ENCODE assay signal across 8 cellular contexts in the genomic region with DNA sequence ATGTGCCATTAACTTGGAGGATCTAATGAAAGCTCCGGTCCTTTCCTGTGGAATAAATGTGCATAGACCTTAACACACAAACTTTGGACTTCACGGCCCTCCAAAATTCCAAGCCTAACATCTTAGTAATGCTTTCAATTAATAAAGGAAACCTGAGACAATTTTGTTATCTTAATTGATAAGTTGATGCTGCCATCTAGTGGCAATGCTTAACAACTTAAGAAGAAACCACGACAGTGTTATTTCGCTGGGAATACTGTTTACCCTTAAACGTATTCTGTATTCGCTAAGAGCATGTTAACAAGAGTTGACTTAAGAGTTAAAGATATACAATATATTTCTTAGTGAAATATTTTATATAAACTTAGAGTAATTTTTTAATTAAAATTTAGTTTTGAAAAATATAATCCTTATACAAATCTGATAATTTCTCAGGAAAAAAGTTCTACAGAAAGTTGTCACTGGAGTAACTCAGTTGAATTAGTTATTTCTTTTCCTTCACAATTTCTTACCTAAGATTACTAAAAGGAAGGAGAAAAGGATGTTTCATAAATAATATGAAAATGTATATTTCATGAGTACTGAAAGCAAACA. TPM values are rescaled to one million over a fixed set of nuclear protein-coding genes. Genes with fewer than 3 reads are reported as not detected.
DNase-seq lines count a peak whose midpoint lies in the region; ATAC-seq and TF ChIP-seq lines count a peak whose summit lies in the region.

No MANE protein-coding gene starts in this region.

- ATAC-seq in HG03097 (IDR thresholded peaks at IDR 0.05; ENCODE audit: low FRiP score, unreplicated experiment): no peak
- no peak for ATAC-seq in stimulated activated memory B cell treated with anti-CD40 and anti-IgM and Interleukin-4, amounts not matched to agents 10 μg/mL and 1 μg/mL and 100 μg/mL, for 72 hours

- peak; percentile 34 for TF ChIP-seq CTCF in HFF-Myc (IDR thresholded peaks at IDR 0.05; ENCODE audit: low read depth, low read length, missing control alignments)
- TF ChIP-seq CTCF in chondrocyte (IDR thresholded peaks at IDR 0.05): peak; percentile 91
- peak; percentile 60 for TF ChIP-seq CTCF in mesothelial cell of epicardium (IDR thresholded peaks at IDR 0.05; ENCODE audit: unreplicated experiment)

- no peaks in the 10 kb centered on the region for H3K9me3 Mint-ChIP-seq in chondrocyte (ENCODE audit: low read depth)
- H3K9me3 Mint-ChIP-seq in mesothelial cell of epicardium: no peaks in the 10 kb centered on the region
- no peaks in the 10 kb centered on the region for H3K9me3 Mint-ChIP-seq in stimulated activated memory B cell treated with anti-CD40 and anti-IgM and Interleukin-4, amounts not matched to agents 10 μg/mL and 1 μg/mL and 100 μg/mL, for 72 hours

- DNase-seq in D341Med (ENCODE audit: low spot score) (peak; percentile 30), HFF-Myc (ENCODE audit: extremely low read depth, low read depth) (peak; percentile 19), NCI-H69 (lab: John Stamatoyannopoulos, UW) (peak; percentile 70), chondrocyte (ENCODE audit: low spot score) (no peak), mesothelial cell of epicardium (ENCODE audit: low spot score in 2 of 2, unreplicated experiment in 2 of 2) (no peak)
- DNase-seq in activated CD8-positive, alpha-beta memory T cell treated with anti-CD3 and anti-CD28 coated beads, Interleukin-2, amount 50 U/mL, for 4 hours: no peak

- H3K36me3 Mint-ChIP-seq in chondrocyte (ENCODE audit: low read depth) (no peaks in the 10 kb centered on the region), mesothelial cell of epicardium (no peaks in the 10 kb centered on the region)
- no peaks in the 10 kb centered on the region for H3K36me3 Mint-ChIP-seq in stimulated activated memory B cell treated with anti-CD40 and anti-IgM and Interleukin-4, amounts not matched to agents 10 μg/mL and 1 μg/mL and 100 μg/mL, for 72 hours

- H3K27ac Mint-ChIP-seq in chondrocyte (ENCODE audit: unreplicated experiment): no peak overlapping the region
- no peak overlapping the region for H3K27ac Mint-ChIP-seq in mesothelial cell of epicardium
- no peak overlapping the region for H3K27ac Mint-ChIP-seq in stimulated activated memory B cell treated with anti-CD40 and anti-IgM and Interleukin-4, amounts not matched to agents 10 μg/mL and 1 μg/mL and 100 μg/mL, for 72 hours

- H3K4me3 ChIP-seq in HFF-Myc (replicated peaks; ENCODE audit: low read depth, low read length): no peak overlapping the region

- H3K27me3 Mint-ChIP-seq in chondrocyte (ENCODE audit: low read depth) (peaks cover 4% of the 10 kb centered on the region), mesothelial cell of epicardium (ENCODE audit: low read depth) (no peaks in the 10 kb centered on the region)
- no peaks in the 10 kb centered on the region for H3K27me3 Mint-ChIP-seq in stimulated activated memory B cell treated with anti-CD40 and anti-IgM and Interleukin-4, amounts not matched to agents 10 μg/mL and 1 μg/mL and 100 μg/mL, for 72 hours

- H3K4me3 Mint-ChIP-seq in chondrocyte (ENCODE audit: unreplicated experiment): no peak overlapping the region
- no peak overlapping the region for H3K4me3 Mint-ChIP-seq in mesothelial cell of epicardium
- no peak overlapping the region for H3K4me3 Mint-ChIP-seq in stimulated activated memory B cell treated with anti-CD40 and anti-IgM and Interleukin-4, amounts not matched to agents 10 μg/mL and 1 μg/mL and 100 μg/mL, for 72 hours

- no peaks in the 10 kb centered on the region for H3K4me1 Mint-ChIP-seq in chondrocyte (ENCODE audit: low read depth)
- no peaks in the 10 kb centered on the region for H3K4me1 Mint-ChIP-seq in mesothelial cell of epicardium
- H3K4me1 Mint-ChIP-seq in stimulated activated memory B cell treated with anti-CD40 and anti-IgM and Interleukin-4, amounts not matched to agents 10 μg/mL and 1 μg/mL and 100 μg/mL, for 72 hours: no peaks in the 10 kb centered on the region

RNA-seq across cellular contexts. Expression of a gene that starts 35.0 kb away (rescaled TPM):
- not detected in 3 replicates for total RNA-seq in chondrocyte
- total RNA-seq in mesothelial cell of epicardium: not detected in 3 replicates

Comparison
In these comparisons a context has a peak if more than half of its experiments do, and no peak if none do; other contexts are left out.
1. DNase-seq: peak in D341Med (single experiment), HFF-Myc (single experiment) and NCI-H69 (single experiment); none in chondrocyte (single experiment), mesothelial cell of epicardium (0 of 2) and activated CD8-positive, alpha-beta memory T cell treated with anti-CD3 and anti-CD28 coated beads, Interleukin-2, amount 50 U/mL, for 4 hours (single experiment).
2. CTCF ChIP-seq: peak in every context shown above with its lines; median percentile 91 in chondrocyte; 60 in mesothelial cell of epicardium; 34 in HFF-Myc.